Comparison of ENCODE assay signal across 1 cellular context in the genomic region with DNA sequence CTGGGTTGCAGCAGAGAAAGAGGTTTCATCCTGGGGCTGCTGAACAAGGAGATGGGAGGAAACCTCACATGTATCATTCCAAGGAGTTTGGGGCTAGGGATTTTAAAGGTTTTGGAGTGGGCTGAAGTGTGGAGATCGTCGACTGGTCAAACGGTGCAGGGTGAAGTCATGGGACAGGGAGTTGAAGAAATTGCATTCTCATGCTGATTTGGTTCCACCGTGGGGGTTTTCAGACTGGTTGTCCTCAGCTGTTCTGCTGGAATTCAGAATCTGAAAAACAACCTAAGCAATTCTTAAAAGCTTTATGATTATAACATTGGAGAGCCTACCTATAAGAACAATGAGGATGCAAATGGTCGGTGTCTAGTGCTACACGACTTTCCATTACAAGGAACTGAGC.
TF ChIP-seq lines count a peak whose summit lies in the region.

No MANE protein-coding gene starts in this region.

TF ChIP-seq in GM23338, 12 proteins besides CTCF, POLR2A, EP300 and RAD21 (continued from another document):
- TF ChIP-seq, protein P1, sequence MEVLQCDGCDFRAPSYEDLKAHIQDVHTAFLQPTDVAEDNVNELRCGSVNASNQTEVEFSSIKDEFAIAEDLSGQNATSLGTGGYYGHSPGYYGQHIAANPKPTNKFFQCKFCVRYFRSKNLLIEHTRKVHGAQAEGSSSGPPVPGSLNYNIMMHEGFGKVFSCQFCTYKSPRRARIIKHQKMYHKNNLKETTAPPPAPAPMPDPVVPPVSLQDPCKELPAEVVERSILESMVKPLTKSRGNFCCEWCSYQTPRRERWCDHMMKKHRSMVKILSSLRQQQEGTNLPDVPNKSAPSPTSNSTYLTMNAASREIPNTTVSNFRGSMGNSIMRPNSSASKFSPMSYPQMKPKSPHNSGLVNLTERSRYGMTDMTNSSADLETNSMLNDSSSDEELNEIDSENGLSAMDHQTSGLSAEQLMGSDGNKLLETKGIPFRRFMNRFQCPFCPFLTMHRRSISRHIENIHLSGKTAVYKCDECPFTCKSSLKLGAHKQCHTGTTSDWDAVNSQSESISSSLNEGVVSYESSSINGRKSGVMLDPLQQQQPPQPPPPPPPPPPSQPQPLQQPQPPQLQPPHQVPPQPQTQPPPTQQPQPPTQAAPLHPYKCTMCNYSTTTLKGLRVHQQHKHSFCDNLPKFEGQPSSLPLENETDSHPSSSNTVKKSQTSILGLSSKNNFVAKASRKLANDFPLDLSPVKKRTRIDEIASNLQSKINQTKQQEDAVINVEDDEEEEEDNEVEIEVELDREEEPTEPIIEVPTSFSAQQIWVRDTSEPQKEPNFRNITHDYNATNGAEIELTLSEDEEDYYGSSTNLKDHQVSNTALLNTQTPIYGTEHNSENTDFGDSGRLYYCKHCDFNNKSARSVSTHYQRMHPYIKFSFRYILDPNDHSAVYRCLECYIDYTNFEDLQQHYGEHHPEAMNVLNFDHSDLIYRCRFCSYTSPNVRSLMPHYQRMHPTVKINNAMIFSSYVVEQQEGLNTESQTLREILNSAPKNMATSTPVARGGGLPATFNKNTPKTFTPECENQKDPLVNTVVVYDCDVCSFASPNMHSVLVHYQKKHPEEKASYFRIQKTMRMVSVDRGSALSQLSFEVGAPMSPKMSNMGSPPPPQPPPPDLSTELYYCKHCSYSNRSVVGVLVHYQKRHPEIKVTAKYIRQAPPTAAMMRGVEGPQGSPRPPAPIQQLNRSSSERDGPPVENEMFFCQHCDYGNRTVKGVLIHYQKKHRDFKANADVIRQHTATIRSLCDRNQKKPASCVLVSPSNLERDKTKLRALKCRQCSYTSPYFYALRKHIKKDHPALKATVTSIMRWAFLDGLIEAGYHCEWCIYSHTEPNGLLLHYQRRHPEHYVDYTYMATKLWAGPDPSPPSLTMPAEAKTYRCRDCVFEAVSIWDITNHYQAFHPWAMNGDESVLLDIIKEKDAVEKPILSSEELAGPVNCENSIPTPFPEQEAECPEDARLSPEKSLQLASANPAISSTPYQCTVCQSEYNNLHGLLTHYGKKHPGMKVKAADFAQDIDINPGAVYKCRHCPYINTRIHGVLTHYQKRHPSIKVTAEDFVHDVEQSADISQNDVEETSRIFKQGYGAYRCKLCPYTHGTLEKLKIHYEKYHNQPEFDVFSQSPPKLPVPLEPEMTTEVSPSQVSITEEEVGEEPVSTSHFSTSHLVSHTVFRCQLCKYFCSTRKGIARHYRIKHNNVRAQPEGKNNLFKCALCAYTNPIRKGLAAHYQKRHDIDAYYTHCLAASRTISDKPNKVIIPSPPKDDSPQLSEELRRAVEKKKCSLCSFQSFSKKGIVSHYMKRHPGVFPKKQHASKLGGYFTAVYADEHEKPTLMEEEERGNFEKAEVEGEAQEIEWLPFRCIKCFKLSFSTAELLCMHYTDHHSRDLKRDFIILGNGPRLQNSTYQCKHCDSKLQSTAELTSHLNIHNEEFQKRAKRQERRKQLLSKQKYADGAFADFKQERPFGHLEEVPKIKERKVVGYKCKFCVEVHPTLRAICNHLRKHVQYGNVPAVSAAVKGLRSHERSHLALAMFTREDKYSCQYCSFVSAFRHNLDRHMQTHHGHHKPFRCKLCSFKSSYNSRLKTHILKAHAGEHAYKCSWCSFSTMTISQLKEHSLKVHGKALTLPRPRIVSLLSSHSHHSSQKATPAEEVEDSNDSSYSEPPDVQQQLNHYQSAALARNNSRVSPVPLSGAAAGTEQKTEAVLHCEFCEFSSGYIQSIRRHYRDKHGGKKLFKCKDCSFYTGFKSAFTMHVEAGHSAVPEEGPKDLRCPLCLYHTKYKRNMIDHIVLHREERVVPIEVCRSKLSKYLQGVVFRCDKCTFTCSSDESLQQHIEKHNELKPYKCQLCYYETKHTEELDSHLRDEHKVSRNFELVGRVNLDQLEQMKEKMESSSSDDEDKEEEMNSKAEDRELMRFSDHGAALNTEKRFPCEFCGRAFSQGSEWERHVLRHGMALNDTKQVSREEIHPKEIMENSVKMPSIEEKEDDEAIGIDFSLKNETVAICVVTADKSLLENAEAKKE (CRISPR knock-in tag; IDR thresholded peaks at IDR 0.05), result no peak
- TF ChIP-seq EZH2 (IDR thresholded peaks at IDR 0.05; ENCODE audit: low read depth, unreplicated experiment), result no peak
- TF ChIP-seq JUNB (IDR thresholded peaks at IDR 0.05; ENCODE audit: unreplicated experiment), result no peak
- TF ChIP-seq, protein P2, sequence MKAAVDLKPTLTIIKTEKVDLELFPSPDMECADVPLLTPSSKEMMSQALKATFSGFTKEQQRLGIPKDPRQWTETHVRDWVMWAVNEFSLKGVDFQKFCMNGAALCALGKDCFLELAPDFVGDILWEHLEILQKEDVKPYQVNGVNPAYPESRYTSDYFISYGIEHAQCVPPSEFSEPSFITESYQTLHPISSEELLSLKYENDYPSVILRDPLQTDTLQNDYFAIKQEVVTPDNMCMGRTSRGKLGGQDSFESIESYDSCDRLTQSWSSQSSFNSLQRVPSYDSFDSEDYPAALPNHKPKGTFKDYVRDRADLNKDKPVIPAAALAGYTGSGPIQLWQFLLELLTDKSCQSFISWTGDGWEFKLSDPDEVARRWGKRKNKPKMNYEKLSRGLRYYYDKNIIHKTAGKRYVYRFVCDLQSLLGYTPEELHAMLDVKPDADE (IDR thresholded peaks at IDR 0.05), result no peak
